18 cellular contexts compared by ENCODE assay signal in genomic region chr13:102312841-102313240, GRCh38.
"Had no signal": no experiment of that assay in that cellular context is flagged by ENCODE, and none has a peak within 500 bp of the region (broad histone marks: within the 10 kb centered on the region; RNA-seq: fewer than 3 reads in every experiment).

No MANE protein-coding gene starts in this region.

- H3K4me1 Mint-ChIP-seq: activated CD4-positive, alpha-beta T cell treated with anti-CD3 and anti-CD28 coated beads, Interleukin-2, amount 10 ng/mL, durations not matched to agents 7 days and 5 days had no signal

- H3K36me3 ChIP-seq: suprapubic skin, transverse colon had no signal

- H3K36me3 Mint-ChIP-seq: brain had no signal

- DNase-seq: activated CD4-positive, alpha-beta T cell treated with anti-CD3 and anti-CD28 coated beads, Interleukin-2, amount 10 ng/mL, durations not matched to agents 7 days and 5 days; activated CD8-positive, alpha-beta T cell treated with anti-CD3 and anti-CD28 coated beads, Interleukin-2, amount 10 ng/mL, durations not matched to agents 7 days and 5 days; activated naive CD4-positive, alpha-beta T cell treated with anti-CD3 and anti-CD28 coated beads for 36 hours; activated T-cell treated with anti-CD3 and anti-CD28 coated beads, Interleukin-2, amount 50 U/mL, for 24 hours; anterior cingulate cortex; erythroblast; left colon; midbrain; nucleus accumbens; right cardiac atrium; stimulated activated CD4-positive, alpha-beta T cell treated with anti-CD3 and anti-CD28 coated beads, Interleukin-15, amount 100 ng/mL, for 24 hours; stimulated activated CD4-positive, alpha-beta T cell treated with anti-CD3 and anti-CD28 coated beads, Interleukin-2, amount 100 ng/mL, for 48 hours; transverse colon had no signal

- H2AFZ ChIP-seq: hepatocyte had no signal

- H3K27ac ChIP-seq: hepatocyte, suprapubic skin had no signal

- H3K4me1 ChIP-seq: suprapubic skin, transverse colon had no signal

- H3K79me2 ChIP-seq: hepatocyte had no signal

- H3K4me3 Mint-ChIP-seq: activated CD4-positive, alpha-beta T cell treated with anti-CD3 and anti-CD28 coated beads, Interleukin-2, amount 10 ng/mL, durations not matched to agents 7 days and 5 days; activated CD8-positive, alpha-beta T cell treated with anti-CD3 and anti-CD28 coated beads, Interleukin-2, amount 10 ng/mL, durations not matched to agents 7 days and 5 days; activated naive CD4-positive, alpha-beta T cell treated with anti-CD3 and anti-CD28 coated beads for 36 hours; activated T-cell treated with anti-CD3 and anti-CD28 coated beads, Interleukin-2, amount 50 U/mL, for 24 hours; brain; nephron; stimulated activated naive CD8-positive, alpha-beta T cell treated with anti-CD3 and anti-CD28 coated beads, Interleukin-15, Interleukin-2, amounts not matched to agents 100 ng/mL and 50 ng/mL, for 24 hours had no signal

- H3K27me3 ChIP-seq: hepatocyte, suprapubic skin, transverse colon had no signal

- H3K9me3 Mint-ChIP-seq: activated CD4-positive, alpha-beta T cell treated with anti-CD3 and anti-CD28 coated beads, Interleukin-2, amount 10 ng/mL, durations not matched to agents 7 days and 5 days; activated naive CD4-positive, alpha-beta T cell treated with anti-CD3 and anti-CD28 coated beads for 36 hours; activated T-cell treated with anti-CD3 and anti-CD28 coated beads, Interleukin-2, amount 50 U/mL, for 24 hours; brain; nephron; stimulated activated naive CD8-positive, alpha-beta T cell treated with anti-CD3 and anti-CD28 coated beads, Interleukin-15, Interleukin-2, amounts not matched to agents 100 ng/mL and 50 ng/mL, for 24 hours had no signal

- H3K27ac Mint-ChIP-seq: activated CD4-positive, alpha-beta T cell treated with anti-CD3 and anti-CD28 coated beads, Interleukin-2, amount 10 ng/mL, durations not matched to agents 7 days and 5 days; activated CD8-positive, alpha-beta T cell treated with anti-CD3 and anti-CD28 coated beads, Interleukin-2, amount 10 ng/mL, durations not matched to agents 7 days and 5 days; activated naive CD4-positive, alpha-beta T cell treated with anti-CD3 and anti-CD28 coated beads for 36 hours; activated T-cell treated with anti-CD3 and anti-CD28 coated beads, Interleukin-2, amount 50 U/mL, for 24 hours; nephron; stimulated activated naive CD8-positive, alpha-beta T cell treated with anti-CD3 and anti-CD28 coated beads, Interleukin-15, Interleukin-2, amounts not matched to agents 100 ng/mL and 50 ng/mL, for 24 hours had no signal

- ATAC-seq: activated CD8-positive, alpha-beta T cell treated with anti-CD3 and anti-CD28 coated beads, Interleukin-2, amount 10 ng/mL, durations not matched to agents 7 days and 5 days; left colon; right cardiac atrium had no signal

- H3K4me3 ChIP-seq: hepatocyte, suprapubic skin, transverse colon had no signal

- H3K4me2 ChIP-seq: hepatocyte had no signal

- H3K27me3 Mint-ChIP-seq: activated CD4-positive, alpha-beta T cell treated with anti-CD3 and anti-CD28 coated beads, Interleukin-2, amount 10 ng/mL, durations not matched to agents 7 days and 5 days; brain had no signal

- H3K9me3 ChIP-seq: suprapubic skin, transverse colon had no signal
